Comparison of ENCODE assay signal across 1 cellular context in the genomic region with DNA sequence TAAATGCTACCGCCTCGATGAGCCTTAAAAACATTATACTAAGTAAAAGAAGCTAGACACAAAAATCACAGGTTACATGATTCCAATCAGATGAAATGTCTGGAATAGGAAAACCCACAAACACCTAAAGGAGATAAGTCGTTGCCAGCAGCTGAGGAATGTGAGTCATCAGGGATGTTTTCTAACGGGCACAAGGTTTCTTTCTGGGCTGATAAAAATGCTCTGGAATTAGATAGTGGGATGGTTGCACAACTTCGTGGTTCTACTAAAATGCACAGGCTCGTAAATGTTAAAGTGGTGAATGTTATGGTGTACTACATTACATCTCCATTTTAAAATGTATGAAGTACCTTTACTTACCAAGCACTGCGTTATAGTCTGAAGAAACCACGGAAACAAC.
TF ChIP-seq lines count a peak whose summit lies in the region.

No MANE protein-coding gene starts in this region.

TF ChIP-seq in liver, 16 proteins besides CTCF, POLR2A, EP300 and RAD21 (continued from another document):
- peak in 1 of 2 donors; percentile 43 for TF ChIP-seq EGR1 (IDR thresholded peaks at IDR 0.05; ENCODE audit: low read depth in 2 of 2)
- TF ChIP-seq, protein P1, sequence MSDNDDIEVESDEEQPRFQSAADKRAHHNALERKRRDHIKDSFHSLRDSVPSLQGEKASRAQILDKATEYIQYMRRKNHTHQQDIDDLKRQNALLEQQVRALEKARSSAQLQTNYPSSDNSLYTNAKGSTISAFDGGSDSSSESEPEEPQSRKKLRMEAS (IDR thresholded peaks at IDR 0.05): peak; percentile 56
